1 cellular context compared by ENCODE assay signal in the genomic region with DNA sequence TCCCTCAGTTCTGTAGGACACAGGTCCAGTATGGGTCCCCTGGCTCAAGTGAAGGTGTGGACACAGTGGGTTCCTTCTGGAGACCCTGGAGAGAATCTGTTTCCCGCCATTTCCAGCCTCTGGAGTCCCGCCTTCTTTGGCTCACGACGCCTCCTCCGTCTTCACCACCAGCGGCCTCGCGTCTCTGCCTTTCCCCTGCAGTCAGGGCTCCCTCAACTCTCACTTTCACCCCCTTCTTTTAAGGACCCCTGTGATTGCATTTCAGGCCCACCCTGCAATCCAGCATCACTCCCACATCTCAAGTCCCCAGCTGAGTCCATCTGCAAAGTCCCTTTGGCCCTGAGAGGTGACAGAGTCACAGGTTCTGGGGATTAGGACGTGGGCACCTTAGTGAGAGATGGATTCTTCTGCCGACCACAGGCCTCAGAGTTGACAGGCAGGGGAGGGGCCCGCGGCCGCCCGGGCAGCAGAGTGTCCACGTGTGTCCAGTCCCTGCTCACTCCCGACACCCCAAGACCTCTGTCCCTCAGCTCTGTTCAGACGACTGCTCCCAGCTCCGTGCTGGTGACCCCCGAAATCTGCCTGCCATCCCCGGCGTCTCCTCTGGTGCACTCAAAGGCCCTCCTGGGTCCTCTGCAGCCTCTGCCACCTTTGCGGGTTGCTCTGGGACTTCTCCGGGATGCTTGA.
TF ChIP-seq lines count a peak whose summit lies in the region.

No MANE protein-coding gene starts in this region.

TF ChIP-seq in HEK293T, 16 proteins besides CTCF, POLR2A, EP300 and RAD21:
- TF ChIP-seq CTBP1 (IDR thresholded peaks at IDR 0.05; ENCODE audit: borderline replicate concordance): no peak
- no peak for TF ChIP-seq L3MBTL2 (conservative IDR thresholded peaks at IDR 0.05)
- TF ChIP-seq SP1 (IDR thresholded peaks at IDR 0.05): no peak
TF ChIP-seq in HEK293T: peak in this region for 0.
